ENCODE assay signal across 11 cellular contexts in the genomic region with DNA sequence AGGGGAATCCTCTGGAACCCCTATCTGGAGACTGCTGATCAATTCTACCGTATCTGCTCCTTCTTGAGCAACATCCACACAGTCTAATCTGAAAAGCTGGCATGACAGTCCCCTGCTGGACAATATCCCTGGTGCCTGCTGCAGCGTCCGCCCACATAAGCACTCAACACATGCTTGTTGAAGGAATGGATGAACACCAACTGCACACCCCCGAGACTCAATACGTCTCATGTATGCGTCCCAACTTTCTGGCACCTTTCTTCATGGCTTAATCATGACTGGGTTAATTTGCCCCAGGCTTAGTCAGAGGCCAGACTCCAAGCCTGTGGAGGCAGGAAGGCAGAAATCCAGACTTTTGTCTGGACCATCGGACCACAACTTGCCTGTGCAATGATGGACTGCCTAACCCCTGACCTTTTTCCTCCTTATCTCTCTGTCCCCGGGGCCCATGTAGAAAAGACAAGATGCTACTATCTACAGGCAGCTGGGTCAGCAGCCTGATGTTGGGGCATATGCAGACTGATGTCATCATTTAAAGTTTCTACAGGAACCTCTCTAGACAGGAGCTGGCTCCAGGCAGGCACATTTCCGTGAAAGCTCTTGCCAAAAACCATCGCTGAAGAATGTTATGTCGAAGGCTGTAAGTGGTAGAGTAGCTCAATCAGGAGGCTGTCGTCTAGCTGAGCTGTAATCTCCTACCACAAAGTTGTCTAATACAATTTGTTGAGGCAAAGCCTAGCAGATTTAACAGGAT.
A peak's percentile ranks its signal among the peaks of the same experiment; 100 is the strongest.
DNase-seq lines count a peak whose midpoint lies in the region; FAIRE-seq and TF ChIP-seq lines count a peak whose summit lies in the region.
"Had no signal": no experiment of that assay in that cellular context is flagged by ENCODE, and none has a peak within 500 bp of the region (broad histone marks: within the 10 kb centered on the region; RNA-seq: fewer than 3 reads in every experiment).

No MANE protein-coding gene starts in this region.

- H3K4me3 Mint-ChIP-seq in CD8-positive, alpha-beta memory T cell = no peak overlapping the region
- H3K4me3 Mint-ChIP-seq: activated CD4-positive, alpha-beta T cell treated with anti-CD3 and anti-CD28 coated beads, Interleukin-2, amount 10 ng/mL, durations not matched to agents 7 days and 5 days had no signal

- H3K4me1 ChIP-seq in esophagus muscularis mucosa = peaks cover 8 to 19% (median 14%) of the 10 kb centered on the region in 4 donors
- H3K4me1 ChIP-seq in CD8-positive, alpha-beta memory T cell (ENCODE audit: insufficient read depth, low read length) = no peaks in the 10 kb centered on the region

- H3K36me3 ChIP-seq in esophagus muscularis mucosa = no peaks in the 10 kb centered on the region
- no peaks in the 10 kb centered on the region for H3K36me3 ChIP-seq in CD8-positive, alpha-beta memory T cell (ENCODE audit: insufficient read depth, low read length)

- intact Hi-C loops in esophagus muscularis mucosa (cut with DNase I) = no loop called here

- H3K36me3 Mint-ChIP-seq in CD8-positive, alpha-beta memory T cell = no peaks in the 10 kb centered on the region

- no peaks in the 10 kb centered on the region for H3K27me3 ChIP-seq in esophagus muscularis mucosa
- peaks cover under 1% of the 10 kb centered on the region for H3K27me3 ChIP-seq in CD8-positive, alpha-beta memory T cell (ENCODE audit: insufficient read depth, low read length, poor library complexity, severe bottlenecking)

- POLR2A ChIA-PET in CD8-positive, alpha-beta memory T cell (lab: Charles Lee) = no interaction called here

- TF ChIP-seq POLR2A in esophagus muscularis mucosa (IDR thresholded peaks at IDR 0.05; ENCODE audit: low read depth) = no peak

- 55% methylated on average over 12 of the region's 12 CpGs for WGBS in esophagus muscularis mucosa

- H3K27ac Mint-ChIP-seq in CD8-positive, alpha-beta memory T cell = no peak overlapping the region
- H3K27ac Mint-ChIP-seq: activated CD4-positive, alpha-beta T cell treated with anti-CD3 and anti-CD28 coated beads, Interleukin-2, amount 10 ng/mL, durations not matched to agents 7 days and 5 days had no signal

- peaks cover 14 to 29% of the 10 kb centered on the region in 2 donors for H3K27me3 Mint-ChIP-seq in CD8-positive, alpha-beta memory T cell

- H3K9me3 Mint-ChIP-seq in CD8-positive, alpha-beta memory T cell = peaks cover 0 to 1% (median 0%) of the 10 kb centered on the region in 5 donors
- H3K9me3 Mint-ChIP-seq: activated CD4-positive, alpha-beta T cell treated with anti-CD3 and anti-CD28 coated beads, Interleukin-2, amount 10 ng/mL, durations not matched to agents 7 days and 5 days had no signal

- H3K27ac ChIP-seq in esophagus muscularis mucosa (replicated peaks in 1 of 4) = peak overlapping the region in 3 of 4 donors; percentile 5 to 44 (median 11)
- no peak overlapping the region for H3K27ac ChIP-seq in CD8-positive, alpha-beta memory T cell (ENCODE audit: low read depth, low read length)

- no peak for TF ChIP-seq CTCF in esophagus muscularis mucosa (IDR thresholded peaks at IDR 0.05)

- peak; percentile 95 for FAIRE-seq in RCC 7860 (lab: Jason Lieb, UNC)

- no peak overlapping the region for H3K4me3 ChIP-seq in esophagus muscularis mucosa
- H3K4me3 ChIP-seq in CD8-positive, alpha-beta memory T cell (ENCODE audit: low read length) = no peak overlapping the region

- CTCF ChIA-PET in CD8-positive, alpha-beta memory T cell (lab: Charles Lee) = no interaction called here

- DNase-seq in EH (ENCODE audit: low read depth) (peak; percentile 98), RCC 7860 (ENCODE audit: low spot score) (peak; percentile 99), esophagus muscularis mucosa (ENCODE audit: extremely low spot score) (no peak), non-pigmented ciliary epithelial cell (ENCODE audit: low read depth) (peak; percentile 89), SIG-M5 treated with dmso at 0.1 percent for 504 hours (lab: John Stamatoyannopoulos, UW; ENCODE audit: unreplicated experiment) (no peak), GF-D8 (lab: John Stamatoyannopoulos, UW) (no peak), activated T-cell treated with anti-CD3 and anti-CD28 coated beads for 4 hours (no peak)
- no peak for DNase-seq in CD8-positive, alpha-beta memory T cell
- DNase-seq: activated CD4-positive, alpha-beta T cell treated with anti-CD3 and anti-CD28 coated beads, Interleukin-2, amount 10 ng/mL, durations not matched to agents 7 days and 5 days; effector memory CD4-positive, alpha-beta T cell; NCI-H1417 treated with DMSO at 0.1 percent for 48 hours had no signal

- no peaks in the 10 kb centered on the region for H3K4me1 Mint-ChIP-seq in CD8-positive, alpha-beta memory T cell
- H3K4me1 Mint-ChIP-seq: activated CD4-positive, alpha-beta T cell treated with anti-CD3 and anti-CD28 coated beads, Interleukin-2, amount 10 ng/mL, durations not matched to agents 7 days and 5 days had no signal

- TF ChIP-seq EP300 in esophagus muscularis mucosa (IDR thresholded peaks at IDR 0.05) = no peak

- H3K9me3 ChIP-seq in esophagus muscularis mucosa = no peaks in the 10 kb centered on the region
- H3K9me3 ChIP-seq in CD8-positive, alpha-beta memory T cell (ENCODE audit: low read length) = no peaks in the 10 kb centered on the region

Comparison
In these comparisons a context has a peak if more than half of its experiments do, and no peak if none do; other contexts are left out.
1. DNase-seq: peak in EH (single experiment), RCC 7860 (single experiment) and non-pigmented ciliary epithelial cell (single experiment); none in esophagus muscularis mucosa (single experiment), SIG-M5 treated with dmso at 0.1 percent for 504 hours (single experiment), CD8-positive, alpha-beta memory T cell (0 of 5), GF-D8 (single experiment) and activated T-cell treated with anti-CD3 and anti-CD28 coated beads for 4 hours (single experiment).